Comparison of ENCODE assay signal across 25 cellular contexts in the genomic region with DNA sequence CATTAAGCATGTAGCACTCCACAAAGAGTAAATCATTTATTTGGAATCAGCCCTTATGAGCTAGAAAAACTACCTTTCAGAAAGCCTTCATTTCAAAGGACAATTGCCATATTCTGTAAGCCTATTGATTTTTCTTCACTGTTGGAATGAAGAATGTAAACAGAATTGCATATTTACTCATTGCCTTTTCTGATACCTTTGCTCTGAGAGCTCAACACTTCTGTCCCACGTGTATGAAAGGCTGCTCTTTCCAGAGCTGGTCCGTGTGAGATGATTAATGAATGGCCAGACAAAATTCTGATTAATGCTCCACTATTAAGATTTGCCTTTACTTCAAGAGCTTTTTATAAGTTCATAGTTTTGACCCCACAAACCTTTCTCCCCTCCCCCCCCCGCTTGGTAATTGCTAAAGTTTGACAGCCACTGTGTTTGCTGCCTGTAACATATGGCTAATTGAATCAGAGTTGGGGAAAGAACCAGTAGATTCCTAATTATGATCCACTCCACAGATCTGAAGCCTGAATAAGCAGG.
A peak's percentile ranks its signal among the peaks of the same experiment; 100 is the strongest.
DNase-seq lines count a peak whose midpoint lies in the region; TF ChIP-seq lines count a peak whose summit lies in the region.
"Had no signal": no experiment of that assay in that cellular context is flagged by ENCODE, and none has a peak within 500 bp of the region (broad histone marks: within the 10 kb centered on the region; RNA-seq: fewer than 3 reads in every experiment).

No MANE protein-coding gene starts in this region.

- H3K4me1 ChIP-seq in suprapubic skin = no peaks in the 10 kb centered on the region
- H3K4me1 ChIP-seq: heart left ventricle, prostate gland, upper lobe of right lung had no signal

- peak overlapping the region; percentile 3 for H3K4me3 ChIP-seq in epithelial cell of proximal tubule (ENCODE audit: low read depth, low read length)
- no peak overlapping the region for H3K4me3 ChIP-seq in suprapubic skin
- no peak overlapping the region for H3K4me3 ChIP-seq in foreskin fibroblast (ENCODE audit: low read depth in 1 of 2, low read length in 2 of 2)
- H3K4me3 ChIP-seq: heart left ventricle, PC-9, prostate gland, upper lobe of right lung had no signal

- 36% methylated on average over 3 of the region's 3 CpGs for WGBS in suprapubic skin

- peak; percentile 6 for DNase-seq in NCI-H2227 (lab: John Stamatoyannopoulos, UW; ENCODE audit: unreplicated experiment)
- no peak for DNase-seq in NCI-H2227 treated with DMSO at 0.1 percent for 48 hours (lab: John Stamatoyannopoulos, UW)
- peak; percentile 26 for DNase-seq in epithelial cell of proximal tubule (ENCODE audit: low read depth)
- peak; percentile 53 for DNase-seq in mucosa of gallbladder (ENCODE audit: low spot score)
- DNase-seq in COLO668 (lab: John Stamatoyannopoulos, UW; ENCODE audit: unreplicated experiment) = no peak
- no peak for DNase-seq in suprapubic skin (ENCODE audit: low spot score in 2 of 2)
- no peak for DNase-seq in NCI-H1092 treated with DMSO at 0.1 percent for 48 hours (lab: John Stamatoyannopoulos, UW)
- no peak for DNase-seq in foreskin fibroblast
- DNase-seq: activated CD4-positive, alpha-beta T cell treated with anti-CD3 and anti-CD28 coated beads for 1 hour; activated CD8-positive, alpha-beta T cell treated with anti-CD3 and anti-CD28 coated beads, Interleukin-2, amount 10 ng/mL, durations not matched to agents 7 days and 5 days; activated effector memory CD4-positive, alpha-beta T cell treated with anti-CD3 and anti-CD28 coated beads, Interleukin-2, amount 50 U/mL, for 16 hours; activated naive CD8-positive, alpha-beta T cell treated with anti-CD3 and anti-CD28 coated beads, Interleukin-2, amount 10 ng/mL, durations not matched to agents 7 days and 5 days; activated T-cell treated with anti-CD3 and anti-CD28 coated beads for 4 hours; cerebellar nuclear complex; DND-41; HCEC 1CT; heart left ventricle; left colon; NCI-H1048; NCI-H1930; NCI-H345; PC-9; SHP77; upper lobe of right lung had no signal

- H3K9me3 ChIP-seq in suprapubic skin = no peaks in the 10 kb centered on the region
- H3K9me3 ChIP-seq: prostate gland, upper lobe of right lung had no signal

- TF ChIP-seq POLR2A in suprapubic skin (IDR thresholded peaks at IDR 0.05) = no peak

- H3K27me3 ChIP-seq in suprapubic skin = no peaks in the 10 kb centered on the region
- H3K27me3 ChIP-seq: heart left ventricle, upper lobe of right lung had no signal

- H3K27ac ChIP-seq in suprapubic skin = no peak overlapping the region
- H3K27ac ChIP-seq: heart left ventricle, PC-9, prostate gland, upper lobe of right lung had no signal

- H3K36me3 ChIP-seq in suprapubic skin = no peaks in the 10 kb centered on the region
- H3K36me3 ChIP-seq: heart left ventricle, prostate gland, upper lobe of right lung had no signal

- TF ChIP-seq EP300 in suprapubic skin (IDR thresholded peaks at IDR 0.05) = no peak

- TF ChIP-seq CTCF in epithelial cell of proximal tubule (conservative IDR thresholded peaks at IDR 0.05; ENCODE audit: low read depth, low read length) (no peak), suprapubic skin (IDR thresholded peaks at IDR 0.05) (no peak), foreskin fibroblast (IDR thresholded peaks at IDR 0.05; ENCODE audit: low read depth, low read length) (no peak)

Comparison
In these comparisons a context has a peak if more than half of its experiments do, and no peak if none do; other contexts are left out.
1. DNase-seq: peak in NCI-H2227 (single experiment), epithelial cell of proximal tubule (single experiment) and mucosa of gallbladder (single experiment); none in NCI-H2227 treated with DMSO at 0.1 percent for 48 hours (single experiment), COLO668 (single experiment), suprapubic skin (0 of 2), NCI-H1092 treated with DMSO at 0.1 percent for 48 hours (single experiment) and foreskin fibroblast (0 of 2).